In the genomic region with DNA sequence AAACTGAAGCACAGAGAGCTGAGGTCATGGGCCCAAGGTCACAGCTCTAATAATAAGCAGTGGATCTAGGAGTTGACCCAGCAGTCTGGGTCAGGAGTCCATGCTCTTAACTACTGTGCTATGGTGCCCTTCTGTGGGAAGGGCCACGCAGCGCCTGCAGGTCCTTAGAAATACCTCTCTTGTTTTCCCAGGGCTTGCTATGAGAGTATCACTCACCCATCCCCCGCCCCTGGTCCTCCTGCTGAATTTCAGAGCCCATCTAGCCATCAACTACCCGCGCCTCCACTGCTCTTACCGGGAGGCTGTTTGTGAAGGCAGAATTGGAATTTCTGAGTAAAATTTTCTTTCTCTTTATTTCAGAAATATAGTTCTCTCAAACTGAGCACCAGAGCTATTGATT, we compare ENCODE assay signal across 22 cellular contexts. TPM values are rescaled to one million over a fixed set of nuclear protein-coding genes. Genes with fewer than 3 reads are reported as not detected.
"Had no signal": no experiment of that assay in that cellular context is flagged by ENCODE, and none has a peak within 500 bp of the region (broad histone marks: within the 10 kb centered on the region; RNA-seq: fewer than 3 reads in every experiment).

No MANE protein-coding gene starts in this region.

- ATAC-seq: activated CD8-positive, alpha-beta T cell treated with anti-CD3 and anti-CD28 coated beads, Interleukin-2, amount 10 ng/mL, durations not matched to agents 7 days and 5 days; activated T-cell treated with anti-CD3 and anti-CD28 coated beads, Interleukin-2, amount 50 U/mL, for 72 hours; foreskin keratinocyte; natural killer cell had no signal

- H3K27ac Mint-ChIP-seq: activated CD8-positive, alpha-beta T cell treated with anti-CD3 and anti-CD28 coated beads, Interleukin-2, amount 10 ng/mL, durations not matched to agents 7 days and 5 days; activated naive CD8-positive, alpha-beta T cell; activated T-cell treated with anti-CD3 and anti-CD28 coated beads, Interleukin-2, amount 50 U/mL, for 72 hours; natural killer cell had no signal

- H3K27me3 ChIP-seq: body of pancreas, right atrium auricular region, uterus had no signal

- H3K4me3 ChIP-seq: body of pancreas, right atrium auricular region, tibial artery, uterus had no signal

- H3K4me1 Mint-ChIP-seq: central memory CD8-positive, alpha-beta T cell; natural killer cell had no signal

- DNase-seq: activated CD4-positive, alpha-beta T cell treated with anti-CD3 and anti-CD28 coated beads for 48 hours; activated CD8-positive, alpha-beta memory T cell treated with anti-CD3 and anti-CD28 coated beads, Interleukin-2, amount 50 U/mL, for 4 hours; activated CD8-positive, alpha-beta T cell treated with anti-CD3 and anti-CD28 coated beads, Interleukin-2, amount 10 ng/mL, durations not matched to agents 7 days and 5 days; activated gamma-delta T cell; activated T-cell treated with anti-CD3 and anti-CD28 coated beads, Interleukin-2, amount 50 U/mL, for 72 hours; amygdala; cortex of kidney; effector CD4-positive, alpha-beta T cell; foreskin keratinocyte; head of caudate nucleus; natural killer cell; occipital lobe; small intestine; T-helper 2 cell had no signal

- H3K4me3 Mint-ChIP-seq: activated CD8-positive, alpha-beta T cell treated with anti-CD3 and anti-CD28 coated beads, Interleukin-2, amount 10 ng/mL, durations not matched to agents 7 days and 5 days; activated naive CD8-positive, alpha-beta T cell; activated T-cell treated with anti-CD3 and anti-CD28 coated beads, Interleukin-2, amount 50 U/mL, for 72 hours; central memory CD8-positive, alpha-beta T cell; natural killer cell had no signal

- H3K4me1 ChIP-seq: foreskin keratinocyte, uterus had no signal

- H3K36me3 ChIP-seq: right atrium auricular region, tibial artery, uterus had no signal

- H3K36me3 Mint-ChIP-seq: activated naive CD8-positive, alpha-beta T cell; natural killer cell had no signal

- H3K27ac ChIP-seq: foreskin keratinocyte, tibial artery had no signal

- H3K9me3 Mint-ChIP-seq: activated T-cell treated with anti-CD3 and anti-CD28 coated beads, Interleukin-2, amount 50 U/mL, for 72 hours; central memory CD8-positive, alpha-beta T cell; natural killer cell had no signal

- H3K9me3 ChIP-seq: body of pancreas, right atrium auricular region, tibial artery, uterus had no signal

- H3K27me3 Mint-ChIP-seq: activated naive CD8-positive, alpha-beta T cell; central memory CD8-positive, alpha-beta T cell had no signal

RNA-seq across cellular contexts. Expression of gene CRHR2, which starts 27.3 kb away (rescaled TPM):
- total RNA-seq: activated CD8-positive, alpha-beta T cell treated with anti-CD3 and anti-CD28 coated beads, Interleukin-2, amount 10 ng/mL, durations not matched to agents 7 days and 5 days; activated T-cell treated with anti-CD3 and anti-CD28 coated beads, Interleukin-2, amount 50 U/mL, for 72 hours; foreskin keratinocyte; liver; natural killer cell had no signal
- polyA plus RNA-seq: foreskin keratinocyte, keratinocyte, liver had no signal

RNA-seq across cellular contexts. Expression of gene INMT, which starts 42.4 kb away (rescaled TPM):
- total RNA-seq: activated CD8-positive, alpha-beta T cell treated with anti-CD3 and anti-CD28 coated beads, Interleukin-2, amount 10 ng/mL, durations not matched to agents 7 days and 5 days; foreskin keratinocyte had no signal
- polyA plus RNA-seq: foreskin keratinocyte, keratinocyte had no signal
